ENCODE assay signal across 22 cellular contexts in the genomic region with DNA sequence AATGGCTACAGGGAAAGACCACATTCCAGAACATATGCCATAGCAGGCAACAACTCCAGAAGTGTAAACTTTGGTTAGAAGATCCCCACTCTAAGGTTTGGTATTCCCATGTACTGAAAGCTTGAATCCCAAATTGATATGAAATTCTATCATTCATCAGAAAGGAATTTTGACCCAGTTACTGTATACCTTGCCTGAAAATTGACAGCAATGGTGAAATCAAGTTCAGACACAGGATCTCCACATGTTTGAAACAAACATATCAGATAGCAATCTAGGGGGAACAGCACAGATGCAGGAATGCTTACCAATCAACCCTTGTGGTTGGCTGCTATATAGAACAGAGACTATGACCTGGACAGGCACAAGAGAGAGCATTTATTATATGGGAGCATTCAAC. TPM values are rescaled to one million over a fixed set of nuclear protein-coding genes. Genes with fewer than 3 reads are reported as not detected.
DNase-seq lines count a peak whose midpoint lies in the region; ATAC-seq, FAIRE-seq and TF ChIP-seq lines count a peak whose summit lies in the region.
"Had no signal": no experiment of that assay in that cellular context is flagged by ENCODE, and none has a peak within 500 bp of the region (broad histone marks: within the 10 kb centered on the region; RNA-seq: fewer than 3 reads in every experiment).

No MANE protein-coding gene starts in this region.

- no peak overlapping the region for H3K27ac ChIP-seq in mammary epithelial cell (ENCODE audit: insufficient read depth, low read depth, low read length)
- H3K27ac ChIP-seq in astrocyte (ENCODE audit: low read depth, low read length) = no peak overlapping the region
- no peak overlapping the region for H3K27ac ChIP-seq in foreskin keratinocyte
- H3K27ac ChIP-seq: 22Rv1 had no signal

- no peaks in the 10 kb centered on the region for H3K36me3 Mint-ChIP-seq in MCF 10A (ENCODE audit: insufficient read depth, unreplicated experiment)
- H3K36me3 Mint-ChIP-seq in astrocyte (ENCODE audit: low read depth, unreplicated experiment) = no peaks in the 10 kb centered on the region
- H3K36me3 Mint-ChIP-seq: CD4-positive, CD25-positive, alpha-beta regulatory T cell; CD8-positive, alpha-beta memory T cell; IgD-negative memory B cell had no signal

- peak; percentile 32 for DNase-seq in mammary epithelial cell
- DNase-seq in MCF 10A (ENCODE audit: unreplicated experiment) = no peak
- DNase-seq in astrocyte (ENCODE audit: low read depth) = no peak
- DNase-seq in foreskin keratinocyte = peak; percentile 21 to 54
- DNase-seq in H4 (ENCODE audit: low spot score) = no peak
- DNase-seq in AML-193 (lab: John Stamatoyannopoulos, UW) = no peak
- DNase-seq: BE2C; C1 segment of cervical spinal cord; CD4-positive, CD25-positive, alpha-beta regulatory T cell; CD8-positive, alpha-beta memory T cell; COR-L47; GDM1; KBM-7 had no signal

- H2AFZ ChIP-seq in mammary epithelial cell (ENCODE audit: low read depth, low read length) (no peak overlapping the region), astrocyte (ENCODE audit: low read depth, low read length) (no peak overlapping the region)

- BruUV-seq in mammary epithelial cell (replicated peaks; lab: Mats Ljungman, UMichigan) (no TSS peak), MCF 10A (replicated peaks; lab: Mats Ljungman, UMichigan) (no TSS peak)

- no peaks in the 10 kb centered on the region for H4K20me1 ChIP-seq in mammary epithelial cell (ENCODE audit: insufficient read depth, low read length)
- H4K20me1 ChIP-seq in astrocyte (ENCODE audit: insufficient read depth, low read length) = no peaks in the 10 kb centered on the region

- H3K27me3 Mint-ChIP-seq in MCF 10A (ENCODE audit: insufficient read depth, unreplicated experiment) (peaks cover 47% of the 10 kb centered on the region), astrocyte (ENCODE audit: low read depth, unreplicated experiment) (no peaks in the 10 kb centered on the region)
- H3K27me3 Mint-ChIP-seq: IgD-negative memory B cell had no signal

- no peaks in the 10 kb centered on the region for H3K4me1 Mint-ChIP-seq in MCF 10A (ENCODE audit: insufficient read depth, unreplicated experiment)
- H3K4me1 Mint-ChIP-seq in astrocyte (ENCODE audit: low read depth, unreplicated experiment) = peaks cover 10% of the 10 kb centered on the region
- H3K4me1 Mint-ChIP-seq: CD4-positive, CD25-positive, alpha-beta regulatory T cell; CD8-positive, alpha-beta memory T cell; IgD-negative memory B cell had no signal

- POLR2A ChIA-PET in MCF 10A (lab: Yijun Ruan, JAX) = no interaction called here

- H3K27ac Mint-ChIP-seq in MCF 10A (ENCODE audit: low read depth, unreplicated experiment) (no peak overlapping the region), astrocyte (ENCODE audit: unreplicated experiment) (no peak overlapping the region)
- H3K27ac Mint-ChIP-seq: CD4-positive, CD25-positive, alpha-beta regulatory T cell; CD8-positive, alpha-beta memory T cell; IgD-negative memory B cell had no signal

- H3K4me3 ChIP-seq in mammary epithelial cell (replicated peaks in 1 of 3; ENCODE audit: insufficient read depth in 1 of 3, low read depth in 2 of 3, low read length in 3 of 3) (no peak overlapping the region), astrocyte (ENCODE audit: insufficient read depth, low read depth, low read length) (no peak overlapping the region)
- H3K4me3 ChIP-seq: HAP-1 had no signal

- CTCF ChIA-PET in mammary epithelial cell (lab: Charles Lee; ENCODE audit: low non-redundant PET) = interaction anchor here (0.6 kb wide), 1 partner anchor 609 kb away, joined by 3 read pairs; no protein-coding TSS in a partner anchor
- CTCF ChIA-PET in MCF 10A (lab: Yijun Ruan, JAX) = no interaction called here

- dilution Hi-C loops in mammary epithelial cell (cut with HindIII; ENCODE audit: low sequenced_read_pairs) = no loop called here

- H3K9me3 Mint-ChIP-seq in MCF 10A (ENCODE audit: unreplicated experiment) (no peaks in the 10 kb centered on the region), astrocyte (ENCODE audit: unreplicated experiment) (no peaks in the 10 kb centered on the region)
- H3K9me3 Mint-ChIP-seq: CD4-positive, CD25-positive, alpha-beta regulatory T cell; CD8-positive, alpha-beta memory T cell; IgD-negative memory B cell had no signal

- no peak overlapping the region for H3K4me3 Mint-ChIP-seq in MCF 10A (ENCODE audit: unreplicated experiment)
- no peak overlapping the region for H3K4me3 Mint-ChIP-seq in astrocyte (ENCODE audit: unreplicated experiment)
- H3K4me3 Mint-ChIP-seq: CD4-positive, CD25-positive, alpha-beta regulatory T cell; CD8-positive, alpha-beta memory T cell; IgD-negative memory B cell had no signal

- ATAC-seq in foreskin keratinocyte (peak; percentile 18), HG02938 (IDR thresholded peaks at IDR 0.05; ENCODE audit: unreplicated experiment) (no peak)
- ATAC-seq: HepG2 had no signal

- H3K27me3 ChIP-seq in mammary epithelial cell (ENCODE audit: insufficient read depth, low read length) = no peaks in the 10 kb centered on the region
- no peaks in the 10 kb centered on the region for H3K27me3 ChIP-seq in astrocyte (ENCODE audit: insufficient read depth, low read length)
- no peaks in the 10 kb centered on the region for H3K27me3 ChIP-seq in foreskin keratinocyte
- H3K27me3 ChIP-seq: BE2C had no signal

- H3K4me1 ChIP-seq in mammary epithelial cell (ENCODE audit: insufficient read depth, low read length) (peaks cover 15% of the 10 kb centered on the region), astrocyte (ENCODE audit: insufficient read depth, low read length) (no peaks in the 10 kb centered on the region), foreskin keratinocyte (no peaks in the 10 kb centered on the region)
- H3K4me1 ChIP-seq: BE2C, HAP-1 had no signal

- intact Hi-C loops in mammary epithelial cell (cut with micrococcal nuclease) (no loop called here), MCF 10A (cut with micrococcal nuclease) (no loop called here)

- in situ Hi-C loops in mammary epithelial cell (cut with MboI; ENCODE audit: low sequenced_read_pairs in 2 of 2) = no loop called here

- H3K9me3 ChIP-seq in mammary epithelial cell (replicated peaks; ENCODE audit: insufficient read depth, low read length) = no peaks in the 10 kb centered on the region
- H3K9me3 ChIP-seq in astrocyte (ENCODE audit: insufficient read depth, low read depth, low read length) = no peaks in the 10 kb centered on the region
- H3K9me3 ChIP-seq: BE2C, HAP-1 had no signal

- H3K9ac ChIP-seq in mammary epithelial cell (ENCODE audit: insufficient read depth, low read length) = no peak overlapping the region
- no peak overlapping the region for H3K9ac ChIP-seq in astrocyte (ENCODE audit: low read length)

- H3K4me2 ChIP-seq in mammary epithelial cell (ENCODE audit: insufficient read depth, low read depth, low read length) = no peak overlapping the region
- H3K4me2 ChIP-seq in astrocyte (ENCODE audit: low read length) = no peak overlapping the region

- no peaks in the 10 kb centered on the region for H3K79me2 ChIP-seq in mammary epithelial cell (ENCODE audit: insufficient read depth, low read length)
- no peaks in the 10 kb centered on the region for H3K79me2 ChIP-seq in astrocyte (ENCODE audit: insufficient read depth, low read length)

- no peak for TF ChIP-seq CTCF in mammary epithelial cell (conservative IDR thresholded peaks at IDR 0.05 in 1 of 2, IDR thresholded peaks at IDR 0.05 in 1 of 2; ENCODE audit: extremely low read depth in 1 of 2, insufficient read depth in 1 of 2, low read depth in 1 of 2, low read length in 2 of 2)
- no peak for TF ChIP-seq CTCF in MCF 10A (IDR thresholded peaks at IDR 0.05; ENCODE audit: unreplicated experiment)
- no peak for TF ChIP-seq CTCF in astrocyte (IDR thresholded peaks at IDR 0.05; ENCODE audit: insufficient read depth, low read depth, low read length)
- TF ChIP-seq CTCF in foreskin keratinocyte (conservative IDR thresholded peaks at IDR 0.05) = no peak

- peak; percentile 86 for FAIRE-seq in astrocyte (lab: Jason Lieb, UNC)
- FAIRE-seq: D721Med, GM12892, GM18507, H1, HepG2 had no signal

- H3K36me3 ChIP-seq in mammary epithelial cell (ENCODE audit: insufficient read depth, low read length) = no peaks in the 10 kb centered on the region
- H3K36me3 ChIP-seq in astrocyte (ENCODE audit: insufficient read depth, low read length) = no peaks in the 10 kb centered on the region
- H3K36me3 ChIP-seq: BE2C, HAP-1 had no signal

RNA-seq across cellular contexts. Expression of gene USP26, which starts 6.5 kb away (rescaled TPM):
- total RNA-seq in mammary epithelial cell (not detected), MCF 10A (2022) (not detected in 2 replicates), astrocyte (not detected in 2 replicates), foreskin keratinocyte (not detected in 2 replicates)
- polyA plus RNA-seq in mammary epithelial cell (not detected), foreskin keratinocyte (not detected in 2 replicates)
- not detected for polyA minus RNA-seq in mammary epithelial cell
- total RNA-seq in H4 (2014; rRNA removed; shearing (Covaris generic)) = not detected in 2 replicates
- total RNA-seq: CD4-positive, CD25-positive, alpha-beta regulatory T cell; CD8-positive, alpha-beta memory T cell; H1; HepG2 had no signal
- polyA plus RNA-seq: CD4-positive, CD25-positive, alpha-beta regulatory T cell; CD8-positive, alpha-beta memory T cell; H1; HepG2; IgD-negative memory B cell had no signal

Comparison
In these comparisons a context has a peak if more than half of its experiments do, and no peak if none do; other contexts are left out.
1. DNase-seq: peak in mammary epithelial cell (single experiment) and foreskin keratinocyte (2 of 2); none in MCF 10A (single experiment), astrocyte (single experiment), H4 (single experiment) and AML-193 (0 of 2).